ENCODE assay signal across 12 cellular contexts in genomic region chr2:54635554-54636152, GRCh38.
DNase-seq lines count a peak whose midpoint lies in the region; ATAC-seq, FAIRE-seq and TF ChIP-seq lines count a peak whose summit lies in the region.
"Had no signal": no experiment of that assay in that cellular context is flagged by ENCODE, and none has a peak within 500 bp of the region (broad histone marks: within the 10 kb centered on the region; RNA-seq: fewer than 3 reads in every experiment).

No MANE protein-coding gene starts in this region.

- RAD21 ChIA-PET in GM12878 (lab: Charles Lee; ENCODE audit: unreplicated experiment) = interaction anchor here (1.1 to 3.9 kb wide), 17 partner anchors 20 to 113 kb away, joined by 4 to 56 read pairs (median 10); no protein-coding TSS in a partner anchor

- peaks cover 57% of the 10 kb centered on the region for H3K4me1 ChIP-seq in GM12878 (ENCODE audit: control insufficient read depth, insufficient read depth, low read length)
- H3K4me1 ChIP-seq in liver (ENCODE audit: control insufficient read depth in 4 of 4, insufficient read depth in 4 of 4, low read length in 3 of 4) = peaks cover 14 to 79% (median 61%) of the 10 kb centered on the region in 4 donors
- H3K4me1 ChIP-seq in thoracic aorta (ENCODE audit: control insufficient read depth in 1 of 2, low read depth in 2 of 2) = peaks cover 7 to 62% of the 10 kb centered on the region in 2 donors

- no peak for FAIRE-seq in GM12878 (lab: Jason Lieb, UNC)

- ATAC-seq in GM12878 = no peak
- ATAC-seq in thoracic aorta (ENCODE audit: insufficient number of reproducible peaks, low FRiP score, low read depth) = no peak

- H3K27ac ChIP-seq in GM12878 (ENCODE audit: control insufficient read depth, insufficient read depth) (peak overlapping the region; percentile 95), liver (ENCODE audit: low read depth in 1 of 2, low read length in 2 of 2) (peak overlapping the region; percentile 87 to 92), thoracic aorta (peak overlapping the region in 1 of 2 donors; percentile 53)
- H3K27ac ChIP-seq: 22Rv1 had no signal

- H2AFZ ChIP-seq in GM12878 (ENCODE audit: control insufficient read depth, low read depth, low read length) = no peak overlapping the region

- no peaks in the 10 kb centered on the region for H4K20me1 ChIP-seq in GM12878 (ENCODE audit: control insufficient read depth, insufficient read depth)

- no peaks in the 10 kb centered on the region for H3K9me3 Mint-ChIP-seq in T-helper 1 cell treated with Interleukin-12 subunit alpha and Interleukin-12 subunit beta and Interleukin-4 antibody, amounts not matched to agents 30 μg/mL and 1 μg/mL, for 36 hours

- peaks cover 35 to 46% of the 10 kb centered on the region in 2 experiments for H3K36me3 ChIP-seq in GM12878 (ENCODE audit: control insufficient read depth in 2 of 2, insufficient read depth in 2 of 2, low read length in 1 of 2)
- peaks cover 3 to 53% (median 38%) of the 10 kb centered on the region in 4 donors for H3K36me3 ChIP-seq in liver (ENCODE audit: control insufficient read depth in 4 of 4, insufficient read depth in 3 of 4, low read depth in 1 of 4, low read length in 3 of 4)
- H3K36me3 ChIP-seq in thoracic aorta = peaks cover 24% of the 10 kb centered on the region

- 32% methylated on average over 3 of the region's 3 CpGs for WGBS in GM12878 (ENCODE audit: insufficient coverage, insufficient replicate concordance, low lambda C conversion rate, missing lambda C conversion rate)
- WGBS in liver = 75% methylated on average over 3 of the region's 3 CpGs

- DNase-seq in T-helper 1 cell (no peak), GM12878 (ENCODE audit: low read depth, low spot score) (no peak), thoracic aorta (ENCODE audit: low spot score) (no peak), OCI-M1 (lab: John Stamatoyannopoulos, UW) (no peak), DMS 273 (lab: John Stamatoyannopoulos, UW; ENCODE audit: unreplicated experiment) (no peak), NCI-H510A (lab: John Stamatoyannopoulos, UW) (no peak)
- DNase-seq: aorta, NCI-H1092 treated with DMSO at 0.1 percent for 48 hours, SW 1271 had no signal

- intact Hi-C loops in GM12878 (cut with micrococcal nuclease; ENCODE audit: unreplicated experiment) = loop anchor here (2.0 to 10.0 kb wide), 4 partner anchors 45 to 531 kb away; no protein-coding TSS in a partner anchor

- TF ChIP-seq POLR2A in GM12878 (IDR thresholded peaks at IDR 0.05; ENCODE audit: low read depth, low read length) = no peak

- H3K4me3 ChIP-seq in GM12878 (peak overlapping the region; percentile 29; the same call in 1 of the 2 replicates), liver (ENCODE audit: low read depth in 1 of 3, low read length in 3 of 3) (no peak overlapping the region), thoracic aorta (peak overlapping the region; percentile 26)

- no peaks in the 10 kb centered on the region for H3K27me3 Mint-ChIP-seq in T-helper 1 cell treated with Interleukin-12 subunit alpha and Interleukin-12 subunit beta and Interleukin-4 antibody, amounts not matched to agents 30 μg/mL and 1 μg/mL, for 36 hours (ENCODE audit: low read depth)

- TF ChIP-seq CTCF in GM12878 (IDR thresholded peaks at IDR 0.05 in 2 of 3, conservative IDR thresholded peaks at IDR 0.05 in 1 of 3; ENCODE audit: control insufficient read depth in 2 of 3, extremely low read depth in 1 of 3, insufficient read depth in 1 of 3, low read depth in 3 of 3, low read length in 3 of 3) (no peak), liver (IDR thresholded peaks at IDR 0.05; ENCODE audit: low read depth, low read length, missing input control) (no peak), thoracic aorta (IDR thresholded peaks at IDR 0.05) (no peak)

- peaks cover 36% of the 10 kb centered on the region for H3K79me2 ChIP-seq in GM12878 (ENCODE audit: control insufficient read depth, insufficient read depth, low read length)

- H3K4me2 ChIP-seq in GM12878 (ENCODE audit: control insufficient read depth, insufficient read depth) = peak overlapping the region; percentile 61

- in situ Hi-C loops in GM12878 (cut with MboI) = no loop called here

- H3K27ac Mint-ChIP-seq in T-helper 1 cell treated with Interleukin-12 subunit alpha and Interleukin-12 subunit beta and Interleukin-4 antibody, amounts not matched to agents 30 μg/mL and 1 μg/mL, for 36 hours = peak overlapping the region; percentile 81

- H3K9me3 ChIP-seq in GM12878 (replicated peaks; ENCODE audit: control insufficient read depth, insufficient read depth, low read length) (no peaks in the 10 kb centered on the region; the same call in 2 of the 3 replicates), liver (ENCODE audit: control insufficient read depth in 4 of 4, low read length in 3 of 4) (no peaks in the 10 kb centered on the region), thoracic aorta (no peaks in the 10 kb centered on the region)

- H3K36me3 Mint-ChIP-seq in T-helper 1 cell treated with Interleukin-12 subunit alpha and Interleukin-12 subunit beta and Interleukin-4 antibody, amounts not matched to agents 30 μg/mL and 1 μg/mL, for 36 hours (ENCODE audit: low read depth) = peaks cover 62% of the 10 kb centered on the region

- POLR2A ChIA-PET in GM12878 (lab: Charles Lee) = interaction anchor here (0.6 to 1.9 kb wide), 6 partner anchors 38 to 89 kb away, joined by 3 to 11 read pairs (median 4); no protein-coding TSS in a partner anchor

- CTCF ChIA-PET in GM12878 (lab: Yijun Ruan, JAX) = interaction anchor here (0.7 to 3.8 kb wide), 8 partner anchors 16 to 520 kb away, joined by 3 to 31 read pairs (median 4); partner anchors contain the start of gene ACYP2

- H3K27me3 ChIP-seq in GM12878 (replicated peaks in 1 of 2; ENCODE audit: control insufficient read depth in 2 of 2, insufficient read depth in 2 of 2, low read length in 1 of 2) (no peaks in the 10 kb centered on the region), liver (ENCODE audit: control insufficient read depth in 4 of 4, insufficient read depth in 4 of 4, low read length in 3 of 4) (no peaks in the 10 kb centered on the region), thoracic aorta (replicated peaks; ENCODE audit: insufficient read depth) (no peaks in the 10 kb centered on the region)

- TSS peak; percentile 4 for BruUV-seq in GM12878 (replicated peaks; lab: Mats Ljungman, UMichigan)

- SMC1A ChIA-PET in GM12878 (lab: Charles Lee; ENCODE audit: uncharacterized antibody, unreplicated experiment) = interaction anchor here (1.3 to 6.4 kb wide), 12 partner anchors 12 to 112 kb away, joined by 3 to 86 read pairs (median 12); no protein-coding TSS in a partner anchor

- TF ChIP-seq RAD21 in GM12878 (IDR thresholded peaks at IDR 0.05; ENCODE audit: insufficient read depth, low read depth, low read length) = no peak
- TF ChIP-seq RAD21 in liver (IDR thresholded peaks at IDR 0.05) = no peak

- peaks cover 43% of the 10 kb centered on the region for H3K4me1 Mint-ChIP-seq in T-helper 1 cell treated with Interleukin-12 subunit alpha and Interleukin-12 subunit beta and Interleukin-4 antibody, amounts not matched to agents 30 μg/mL and 1 μg/mL, for 36 hours (ENCODE audit: low read depth)

- TF ChIP-seq EP300 in GM12878 (IDR thresholded peaks at IDR 0.05; ENCODE audit: borderline replicate concordance in 1 of 2, control insufficient read depth in 1 of 2, low read depth in 2 of 2, low read length in 2 of 2) = no peak; a peak in 1 of 4 replicates

- H3K9ac ChIP-seq in GM12878 (ENCODE audit: control insufficient read depth, insufficient read depth, low read length) = peak overlapping the region; percentile 61
- H3K9ac ChIP-seq in liver (ENCODE audit: low read depth in 1 of 2, low read length in 2 of 2) = no peak overlapping the region

- no peak overlapping the region for H3K4me3 Mint-ChIP-seq in T-helper 1 cell treated with Interleukin-12 subunit alpha and Interleukin-12 subunit beta and Interleukin-4 antibody, amounts not matched to agents 30 μg/mL and 1 μg/mL, for 36 hours

TF ChIP-seq in GM12878, 131 proteins besides CTCF, POLR2A, EP300 and RAD21:
- TF ChIP-seq TCF7 (IDR thresholded peaks at IDR 0.05; ENCODE audit: borderline replicate concordance) (0 out of 2 replicates have a peak, but pooled peaks have one; percentile 5), SMC3 (IDR thresholded peaks at IDR 0.05; ENCODE audit: borderline replicate concordance, low read length) (no peak), WRNIP1 (IDR thresholded peaks at IDR 0.05; ENCODE audit: borderline replicate concordance, low read depth, low read length) (no peak)

TF ChIP-seq in liver, 16 proteins besides CTCF, POLR2A, EP300 and RAD21:
- TF ChIP-seq GABPA (IDR thresholded peaks at IDR 0.05 in 1 of 2, conservative IDR thresholded peaks at IDR 0.05 in 1 of 2) = no peak
- no peak for TF ChIP-seq MAX (IDR thresholded peaks at IDR 0.05)
- TF ChIP-seq TAF1 (conservative IDR thresholded peaks at IDR 0.05) = no peak
- TF ChIP-seq REST (IDR thresholded peaks at IDR 0.05) = no peak
- TF ChIP-seq ATF3 (IDR thresholded peaks at IDR 0.05) = no peak

Comparison
In these comparisons a context has a peak if more than half of its experiments do, and no peak if none do; other contexts are left out.
1. H3K4me3 ChIP-seq: peak in GM12878 (single experiment) and thoracic aorta (single experiment); none in liver (0 of 3).